10 cellular contexts compared by ENCODE assay signal in the genomic region with DNA sequence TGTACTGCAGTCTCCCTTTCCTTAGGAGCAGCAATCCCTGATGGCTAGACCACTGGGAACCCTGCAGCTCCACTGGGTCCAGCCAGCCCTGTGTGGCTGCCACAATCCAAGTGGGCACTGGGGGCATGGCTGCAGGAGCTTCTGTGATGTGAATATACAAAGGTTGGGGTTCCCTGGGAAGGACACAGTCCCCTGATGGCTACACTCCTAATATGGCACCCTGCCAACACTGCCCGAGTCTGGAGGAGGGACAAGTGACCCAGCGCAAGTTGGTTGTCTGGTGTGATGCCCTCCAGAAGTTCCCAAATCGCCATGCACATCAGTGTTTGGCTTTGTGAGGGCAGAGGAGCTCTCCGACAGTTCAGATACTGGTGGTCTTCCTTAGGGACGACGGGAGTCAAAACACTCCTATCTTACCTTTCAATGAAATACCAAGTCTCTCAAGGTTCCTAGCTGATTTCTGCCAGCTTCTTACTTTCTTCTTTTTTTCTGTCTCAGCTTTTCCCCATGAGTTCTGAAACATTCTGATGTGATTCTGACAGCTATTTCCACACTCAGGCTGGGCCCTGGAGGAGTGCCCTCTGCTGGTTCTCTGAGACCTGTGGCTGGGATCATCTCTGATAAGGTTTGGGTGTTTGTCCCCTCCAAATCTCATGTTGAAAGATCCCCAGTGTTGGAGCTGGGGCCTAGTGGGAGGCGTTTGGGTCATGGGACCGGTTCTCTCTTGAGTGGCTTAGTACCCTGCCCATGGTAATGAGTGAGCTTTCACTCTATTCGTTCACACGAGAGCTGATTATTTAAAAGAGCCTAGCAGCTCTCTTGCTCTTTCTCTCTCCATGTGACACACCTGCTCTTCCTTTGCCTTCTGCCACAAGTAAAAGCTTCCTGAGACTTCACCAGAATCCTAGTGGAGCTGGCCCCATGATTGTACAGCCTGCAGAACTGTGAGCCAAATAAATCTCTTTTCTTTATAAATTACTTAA. TPM values are rescaled to one million over a fixed set of nuclear protein-coding genes. Genes with fewer than 3 reads are reported as not detected.
DNase-seq lines count a peak whose midpoint lies in the region; ATAC-seq and TF ChIP-seq lines count a peak whose summit lies in the region.
"Had no signal": no experiment of that assay in that cellular context is flagged by ENCODE, and none has a peak within 500 bp of the region (broad histone marks: within the 10 kb centered on the region; RNA-seq: fewer than 3 reads in every experiment).

No MANE protein-coding gene starts in this region.

- no peaks in the 10 kb centered on the region for H3K4me1 ChIP-seq in SK-N-SH (ENCODE audit: control insufficient read depth in 1 of 2, insufficient read depth in 2 of 2, low read depth in 1 of 2, low read length in 1 of 2)
- no peaks in the 10 kb centered on the region for H3K4me1 ChIP-seq in Peyer's patch

- H3K27me3 ChIP-seq in SK-N-SH (ENCODE audit: insufficient read depth) (no peaks in the 10 kb centered on the region; the same call in 1 of the 2 replicates), Peyer's patch (no peaks in the 10 kb centered on the region)

- H3K9me2 ChIP-seq in SK-N-SH: no peaks in the 10 kb centered on the region

- H3K9me3 ChIP-seq in SK-N-SH (no peaks in the 10 kb centered on the region), Peyer's patch (no peaks in the 10 kb centered on the region)

- H4K20me1 ChIP-seq in SK-N-SH (ENCODE audit: insufficient read depth): no peaks in the 10 kb centered on the region

- H3K36me3 ChIP-seq in SK-N-SH (replicated peaks in 1 of 2; ENCODE audit: control insufficient read depth in 1 of 2, insufficient read depth in 2 of 2, low read length in 1 of 2) (no peaks in the 10 kb centered on the region), Peyer's patch (no peaks in the 10 kb centered on the region)

- DNase-seq in GM12864 (ENCODE audit: low read depth) (no peak), SK-N-SH (no peak), left cardiac atrium (no peak), ureter (ENCODE audit: low spot score) (no peak), epidermal melanocyte (ENCODE audit: insufficient read length, low spot score) (no peak), Peyer's patch (no peak), GDM1 (lab: John Stamatoyannopoulos, UW) (no peak)

- TF ChIP-seq RAD21 in SK-N-SH (IDR thresholded peaks at IDR 0.05; ENCODE audit: low read length): no peak

- H2AFZ ChIP-seq in SK-N-SH (ENCODE audit: low read depth): no peak overlapping the region

- CTCF ChIA-PET in SK-N-SH (lab: Yijun Ruan, JAX): interaction anchor here (0.6 to 2.2 kb wide), 13 partner anchors 13 to 263 kb away, joined by 3 to 19 read pairs (median 4); no protein-coding TSS in a partner anchor

- POLR2A ChIA-PET in SK-N-SH (lab: Yijun Ruan, JAX): no interaction called here

- TF ChIP-seq EP300 in SK-N-SH (IDR thresholded peaks at IDR 0.05; ENCODE audit: borderline replicate concordance in 1 of 2, low read depth in 1 of 2, low read length in 1 of 2): no peak

- no peaks in the 10 kb centered on the region for H3F3A ChIP-seq in SK-N-SH (replicated peaks; ENCODE audit: insufficient read depth)

- TF ChIP-seq CTCF in 22Rv1 (IDR thresholded peaks at IDR 0.05) (peak; percentile 74), GM12864 (IDR thresholded peaks at IDR 0.05; ENCODE audit: low read depth, low read length, missing control alignments) (peak; percentile 68), SK-N-SH (IDR thresholded peaks at IDR 0.05) (peak; percentile 50), Peyer's patch (IDR thresholded peaks at IDR 0.05) (peak in 2 of 6 experiments; percentile 16 to 18)

- ATAC-seq in left cardiac atrium: peak; percentile 32 to 59

- intact Hi-C loops in left cardiac atrium (cut with DNase I): no loop called here

- no peak overlapping the region for H3K4me3 ChIP-seq in GM12864 (ENCODE audit: low read depth, low read length)
- H3K4me3 ChIP-seq in SK-N-SH (ENCODE audit: low read depth in 2 of 2, low read length in 1 of 2): no peak overlapping the region; a peak in 1 of 4 replicates
- H3K4me3 ChIP-seq in Peyer's patch: no peak overlapping the region

- TF ChIP-seq POLR2A in Peyer's patch (IDR thresholded peaks at IDR 0.05): no peak

- H3K9ac ChIP-seq in SK-N-SH: no peak overlapping the region

- H3K27ac ChIP-seq in 22Rv1 (no peak overlapping the region), SK-N-SH (ENCODE audit: low read depth in 2 of 2, low read length in 1 of 2) (no peak overlapping the region), Peyer's patch (no peak overlapping the region)

- WGBS in SK-N-SH (ENCODE audit: low lambda C conversion rate): 23% methylated on average over 6 of the region's 10 CpGs

- H3K4me2 ChIP-seq in SK-N-SH: no peak overlapping the region

- H3K79me2 ChIP-seq in SK-N-SH (ENCODE audit: insufficient read depth): no peaks in the 10 kb centered on the region

TF ChIP-seq in SK-N-SH, 30 proteins besides CTCF, POLR2A, EP300 and RAD21:
- TF ChIP-seq GABPA (IDR thresholded peaks at IDR 0.05; ENCODE audit: low read depth): no peak
- no peak for TF ChIP-seq REST (IDR thresholded peaks at IDR 0.05; ENCODE audit: low read depth, low read length)
- no peak for TF ChIP-seq NRF1 (IDR thresholded peaks at IDR 0.05; ENCODE audit: low read depth, low read length)
- no peak for TF ChIP-seq SMC3 (IDR thresholded peaks at IDR 0.05; ENCODE audit: low read depth, low read length)
- no peak for TF ChIP-seq FOSL2 (IDR thresholded peaks at IDR 0.05; ENCODE audit: borderline replicate concordance, low read depth)
- no peak for TF ChIP-seq MXI1 (IDR thresholded peaks at IDR 0.05; ENCODE audit: low read depth, low read length)
- TF ChIP-seq EZH2phosphoT487 (IDR thresholded peaks at IDR 0.05; ENCODE audit: borderline replicate concordance, low read depth): no peak
- no peak for TF ChIP-seq SIN3A (IDR thresholded peaks at IDR 0.05; ENCODE audit: borderline replicate concordance, low read depth, low read length)
TF ChIP-seq in SK-N-SH: peak in this region for 0.

RNA-seq across cellular contexts. Expression of gene ZFP57, which starts 15.5 kb away (rescaled TPM):
- not detected in 2 replicates for polyA plus RNA-seq in SK-N-SH (2012; rRNA removed)
- polyA plus RNA-seq in SK-N-SH (2012; cell fraction: cytosol; rRNA removed): not detected in 2 replicates
- polyA plus RNA-seq in SK-N-SH (2012; cell fraction: nucleus; rRNA removed): not detected in 2 replicates
- total RNA-seq in left cardiac atrium (under 1 TPM; 0.24 to 0.50 TPM), ureter (3.0 TPM), Peyer's patch (1 to 10 TPM in 1 of 4 donors, not detected in 3; 1.6 TPM)

RNA-seq across cellular contexts. Expression of gene HLA-F, which starts 26.8 kb away (rescaled TPM):
- polyA plus RNA-seq in SK-N-SH (2012; rRNA removed): 0.28 and 0.31 TPM in 2 replicates
- 0.07 and 0.08 TPM in 2 replicates for polyA plus RNA-seq in SK-N-SH (2012; cell fraction: cytosol; rRNA removed)
- 0.25 and 0.34 TPM in 2 replicates for polyA plus RNA-seq in SK-N-SH (2012; cell fraction: nucleus; rRNA removed)
- total RNA-seq in left cardiac atrium: 10 to 100 TPM; 41.8 to 51.6 TPM
- total RNA-seq in ureter: 51.6 TPM
- 100 to 1,000 TPM; 213 to 359 (median 299) TPM for total RNA-seq in Peyer's patch

RNA-seq across cellular contexts. Expression of gene MOG, which starts 39.5 kb away (rescaled TPM):
- polyA plus RNA-seq in SK-N-SH (2012; rRNA removed): not detected in 2 replicates
- polyA plus RNA-seq in SK-N-SH (2012; cell fraction: cytosol; rRNA removed): not detected in 2 replicates
- polyA plus RNA-seq in SK-N-SH (2012; cell fraction: nucleus; rRNA removed): not detected in 2 replicates
- total RNA-seq in left cardiac atrium (1 to 10 TPM; 1.7 to 3.5 TPM), ureter (not detected), Peyer's patch (not detected)
- total RNA-seq: activated naive CD4-positive, alpha-beta T cell treated with anti-CD3 and anti-CD28 coated beads, Interleukin-2, amount 50 U/mL, for 72 hours; subcutaneous adipose tissue had no signal
